Comparison of ENCODE assay signal across 7 cellular contexts in genomic region chr11:76734456-76735217, GRCh38.
"Had no signal": no experiment of that assay in that cellular context is flagged by ENCODE, and none has a peak within 500 bp of the region (broad histone marks: within the 10 kb centered on the region; RNA-seq: fewer than 3 reads in every experiment).

No MANE protein-coding gene starts in this region.

- H3K36me3 ChIP-seq: stomach, thoracic aorta had no signal

- H3K9me3 ChIP-seq: stomach, thoracic aorta had no signal

- H3K4me3 ChIP-seq: skin epidermis, stomach, thoracic aorta had no signal

- DNase-seq: activated naive CD8-positive, alpha-beta T cell treated with anti-CD3 and anti-CD28 coated beads, Interleukin-2, amount 10 ng/mL, durations not matched to agents 7 days and 5 days had no signal

- H3K27me3 ChIP-seq: dorsolateral prefrontal cortex, stomach had no signal

- H3K27ac ChIP-seq: dorsolateral prefrontal cortex, stomach, thoracic aorta had no signal

- FAIRE-seq: bronchial epithelial cell, endometrium had no signal
